ENCODE assay signal across 28 cellular contexts in genomic region chr6:45739058-45739457, GRCh38.
"Had no signal": no experiment of that assay in that cellular context is flagged by ENCODE, and none has a peak within 500 bp of the region (broad histone marks: within the 10 kb centered on the region; RNA-seq: fewer than 3 reads in every experiment).

No MANE protein-coding gene starts in this region.

- H3K27ac ChIP-seq: colonic mucosa, coronary artery, dorsolateral prefrontal cortex, epithelial cell of prostate, esophagus muscularis mucosa, esophagus squamous epithelium, foreskin keratinocyte, gastrocnemius medialis, gastroesophageal sphincter, heart left ventricle, heart right ventricle had no signal

- H3K36me3 ChIP-seq: colonic mucosa, esophagus muscularis mucosa, esophagus squamous epithelium, gastrocnemius medialis, gastroesophageal sphincter, heart left ventricle, heart right ventricle had no signal

- H3K27me3 ChIP-seq: colonic mucosa, gastrocnemius medialis, gastroesophageal sphincter, heart left ventricle had no signal

- FAIRE-seq: colon, endometrium, endothelial cell of umbilical vein, frontal cortex had no signal

- DNase-seq: colonic mucosa; cortex of kidney; dermis blood vessel endothelial cell; dorsolateral prefrontal cortex; effector CD4-positive, alpha-beta T cell; effector CD8-positive, alpha-beta T cell; effector memory CD4-positive, alpha-beta T cell; effector memory CD8-positive, alpha-beta T cell; endodermal cell; erythroblast; esophagus squamous epithelium; foreskin fibroblast; foreskin keratinocyte; foreskin melanocyte; gastrocnemius medialis; glutamatergic neuron; head of caudate nucleus; heart left ventricle; heart right ventricle had no signal

- H3K9me3 ChIP-seq: colonic mucosa, esophagus muscularis mucosa, esophagus squamous epithelium, gastrocnemius medialis, gastroesophageal sphincter, heart left ventricle, heart right ventricle had no signal

- ATAC-seq: effector memory CD8-positive, alpha-beta T cell; esophagus mucosa; foreskin keratinocyte; gastrocnemius medialis; gastroesophageal sphincter; heart left ventricle; heart right ventricle had no signal

- H3K4me3 ChIP-seq: colonic mucosa, coronary artery, dorsolateral prefrontal cortex, esophagus muscularis mucosa, esophagus squamous epithelium, gastrocnemius medialis, gastroesophageal sphincter, heart left ventricle, heart right ventricle had no signal

- H3K4me1 ChIP-seq: esophagus muscularis mucosa, foreskin keratinocyte, gastroesophageal sphincter had no signal
